In genomic region chr10:125060851-125061556, GRCh38 we compare ENCODE assay signal across 1 cellular context.
TF ChIP-seq lines count a peak whose summit lies in the region.

No MANE protein-coding gene starts in this region.

TF ChIP-seq in HepG2, 621 proteins besides CTCF, POLR2A, EP300 and RAD21 (continued from another document):
- TF ChIP-seq HMGXB4 (CRISPR knock-in tag; IDR thresholded peaks at IDR 0.05; ENCODE audit: borderline replicate concordance in 1 of 2, low read depth in 1 of 2) (0 out of 4 replicates have a peak, but pooled peaks of 1 of the 2 experiments have one; percentile 24), RFXANK (CRISPR knock-in tag; IDR thresholded peaks at IDR 0.05) (no peak), KDM2A (CRISPR knock-in tag; IDR thresholded peaks at IDR 0.05; ENCODE audit: borderline replicate concordance, low read depth) (peak; percentile 35; the same call in 1 of the 2 replicates), KLF12 (CRISPR knock-in tag; IDR thresholded peaks at IDR 0.05; ENCODE audit: borderline replicate concordance) (no peak), NR2F1 (CRISPR knock-in tag; IDR thresholded peaks at IDR 0.05) (no peak), ZNF34 (CRISPR knock-in tag; IDR thresholded peaks at IDR 0.05; ENCODE audit: borderline replicate concordance) (no peak), ZNF33A (CRISPR knock-in tag; IDR thresholded peaks at IDR 0.05; ENCODE audit: borderline replicate concordance) (no peak), CBX5 (CRISPR knock-in tag; IDR thresholded peaks at IDR 0.05; ENCODE audit: borderline replicate concordance) (no peak), ZNF687 (CRISPR knock-in tag; IDR thresholded peaks at IDR 0.05) (peak; percentile 9; the same call in 1 of the 2 replicates), TFDP1 (CRISPR knock-in tag; IDR thresholded peaks at IDR 0.05; ENCODE audit: borderline replicate concordance) (no peak), SNAPC4 (CRISPR knock-in tag; IDR thresholded peaks at IDR 0.05) (no peak), XRCC5 (optimal IDR thresholded peaks at IDR 0.05; ENCODE audit: low read length) (peak; percentile 58)
